24 cellular contexts compared by ENCODE assay signal in genomic region chr9:107614765-107615164, GRCh38.
A peak's percentile ranks its signal among the peaks of the same experiment; 100 is the strongest.
DNase-seq lines count a peak whose midpoint lies in the region; TF ChIP-seq lines count a peak whose summit lies in the region.
"Had no signal": no experiment of that assay in that cellular context is flagged by ENCODE, and none has a peak within 500 bp of the region (broad histone marks: within the 10 kb centered on the region; RNA-seq: fewer than 3 reads in every experiment).

No MANE protein-coding gene starts in this region.

- DNase-seq in LNCaP clone FGC (ENCODE audit: low read depth) (peak; percentile 92), fibroblast of villous mesenchyme (ENCODE audit: low read depth) (peak; percentile 51), cortex of kidney (lab: John Stamatoyannopoulos, UW) (no peak), activated gamma-delta T cell treated with Interleukin-2 at 50 U/mL for 16 hours (no peak), NCI-H524 (lab: John Stamatoyannopoulos, UW) (no peak), germinal center (ENCODE audit: low spot score) (no peak)
- DNase-seq: CD8-positive, alpha-beta memory T cell; DMS 273 treated with DMSO at 0.1 percent for 48 hours; DND-41; NCI-H1092; NCI-H1417 treated with DMSO at 0.1 percent for 48 hours; NCI-H1694 treated with DMSO at 0.1 percent for 48 hours; NCI-H2081; NCI-H2171 treated with DMSO at 0.1 percent for 48 hours; NCI-H345; NCI-H510A treated with DMSO at 0.1 percent for 48 hours; NCI-H748 treated with DMSO at 0.1 percent for 48 hours; NK-92 treated with Interleukin-12 subunit alpha and Interleukin-12 subunit beta, amount 100 ng/mL, for 24 hours; PC-9; Right ventricle myocardium superior; RPMI8226 had no signal

- H3K27ac ChIP-seq in C4-2B (peak overlapping the region; percentile 74), neutrophil (peak overlapping the region; percentile 75)
- H3K27ac ChIP-seq: BLaER1, PC-9 had no signal

- no peaks in the 10 kb centered on the region for H3K27me3 ChIP-seq in neutrophil
- H3K27me3 ChIP-seq: BLaER1 had no signal

- H3K9me3 ChIP-seq in neutrophil: no peaks in the 10 kb centered on the region
- H3K9me3 ChIP-seq: BLaER1 had no signal

- TF ChIP-seq CTCF in C4-2B (conservative IDR thresholded peaks at IDR 0.05) (no peak), LNCaP clone FGC (IDR thresholded peaks at IDR 0.05; ENCODE audit: control insufficient read depth, extremely low read depth, insufficient read depth) (no peak), fibroblast of villous mesenchyme (IDR thresholded peaks at IDR 0.05; ENCODE audit: insufficient read depth, low read depth, low read length) (no peak), neutrophil (IDR thresholded peaks at IDR 0.05) (no peak)

- peaks cover 54 to 58% of the 10 kb centered on the region in 2 experiments for H3K4me1 ChIP-seq in neutrophil (ENCODE audit: control insufficient read depth in 1 of 2, insufficient read depth in 1 of 2, low read depth in 1 of 2, low read length in 1 of 2)

- H3K4me3 ChIP-seq in LNCaP clone FGC (ENCODE audit: low read depth, low read length) (no peak overlapping the region), fibroblast of villous mesenchyme (ENCODE audit: low read depth, low read length) (no peak overlapping the region), neutrophil (ENCODE audit: low read depth in 1 of 2, low read length in 1 of 2) (no peak overlapping the region)
- H3K4me3 ChIP-seq: BLaER1, PC-9 had no signal

- H3K36me3 ChIP-seq in neutrophil: no peaks in the 10 kb centered on the region
- H3K36me3 ChIP-seq: BLaER1 had no signal

Comparison
In these comparisons a context has a peak if more than half of its experiments do, and no peak if none do; other contexts are left out.
1. DNase-seq: peak in LNCaP clone FGC (single experiment) and fibroblast of villous mesenchyme (single experiment); none in cortex of kidney (single experiment), activated gamma-delta T cell treated with Interleukin-2 at 50 U/mL for 16 hours (single experiment), NCI-H524 (0 of 2) and germinal center (single experiment).